In the genomic region with DNA sequence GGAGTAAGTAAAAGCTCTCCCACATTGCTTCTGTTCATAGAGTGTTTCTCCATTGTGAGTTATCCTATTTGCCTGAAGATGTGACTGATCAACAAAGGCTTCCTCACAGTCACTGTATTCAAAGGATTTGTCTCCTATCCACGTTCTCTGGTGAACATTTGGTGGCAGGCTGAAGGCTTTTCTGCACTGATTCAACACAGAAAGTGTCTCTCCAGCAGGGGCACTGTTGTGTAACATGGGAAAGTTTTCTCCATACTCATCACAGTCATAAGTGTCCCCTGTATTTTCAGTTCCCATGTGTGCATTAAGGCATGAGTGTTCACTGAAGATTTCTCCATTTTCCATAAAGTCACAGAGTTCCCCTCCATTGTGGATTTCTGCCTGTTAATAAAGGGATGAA, we compare ENCODE assay signal across 21 cellular contexts. TPM values are rescaled to one million over a fixed set of nuclear protein-coding genes. Genes with fewer than 3 reads are reported as not detected.
DNase-seq lines count a peak whose midpoint lies in the region; ATAC-seq and TF ChIP-seq lines count a peak whose summit lies in the region.
"Had no signal": no experiment of that assay in that cellular context is flagged by ENCODE, and none has a peak within 500 bp of the region (broad histone marks: within the 10 kb centered on the region; RNA-seq: fewer than 3 reads in every experiment).

No MANE protein-coding gene starts in this region.

- TF ChIP-seq POLR2A in breast epithelium (IDR thresholded peaks at IDR 0.05), result no peak

- CTCF ChIA-PET in MCF 10A (lab: Yijun Ruan, JAX), result no interaction called here

- peak overlapping the region; percentile 49 for H3K27ac Mint-ChIP-seq in MCF 10A (ENCODE audit: low read depth, unreplicated experiment)
- H3K27ac Mint-ChIP-seq in activated CD4-positive, alpha-beta T cell treated with anti-CD3 and anti-CD28 coated beads, Interleukin-2, amount 10 ng/mL, durations not matched to agents 24 days and 14 days, result no peak overlapping the region
- H3K27ac Mint-ChIP-seq: activated T-helper 17 cell treated with anti-CD3 and anti-CD28 coated beads, Interleukin-2, amount 50 U/mL, for 72 hours; neural progenitor cell; T-cell had no signal

- H3K27ac ChIP-seq in breast epithelium, result no peak overlapping the region
- H3K27ac ChIP-seq in duodenal mucosa (ENCODE audit: low read depth, low read length), result no peak overlapping the region
- H3K27ac ChIP-seq in psoas muscle, result no peak overlapping the region
- H3K27ac ChIP-seq: KMS-11, neural progenitor cell, upper lobe of left lung had no signal

- H3K4me1 ChIP-seq in breast epithelium (no peaks in the 10 kb centered on the region), duodenal mucosa (ENCODE audit: control insufficient read depth in 1 of 2, insufficient read depth in 2 of 2, low read length in 2 of 2) (no peaks in the 10 kb centered on the region), psoas muscle (no peaks in the 10 kb centered on the region)
- H3K4me1 ChIP-seq: Caco-2, neural progenitor cell, upper lobe of left lung had no signal

- H3K27me3 ChIP-seq in breast epithelium, result no peaks in the 10 kb centered on the region
- no peaks in the 10 kb centered on the region for H3K27me3 ChIP-seq in duodenal mucosa (ENCODE audit: control insufficient read depth in 1 of 2, insufficient read depth in 2 of 2, low read length in 2 of 2)
- peaks cover 0 to 2% (median 0%) of the 10 kb centered on the region in 3 donors for H3K27me3 ChIP-seq in psoas muscle (ENCODE audit: insufficient read depth in 3 of 3, low read length in 2 of 3)
- H3K27me3 ChIP-seq: upper lobe of left lung had no signal

- no peak for ATAC-seq in psoas muscle
- no peak for ATAC-seq in HG03521 (IDR thresholded peaks at IDR 0.05; ENCODE audit: unreplicated experiment)
- ATAC-seq: activated T-helper 17 cell treated with anti-CD3 and anti-CD28 coated beads, Interleukin-2, amount 50 U/mL, for 72 hours; T-cell had no signal

- POLR2A ChIA-PET in MCF 10A (lab: Yijun Ruan, JAX), result no interaction called here

- BruUV-seq in MCF 10A (replicated peaks; lab: Mats Ljungman, UMichigan), result no TSS peak

- no peak overlapping the region for H3K4me3 Mint-ChIP-seq in MCF 10A (ENCODE audit: unreplicated experiment)
- H3K4me3 Mint-ChIP-seq in activated CD4-positive, alpha-beta T cell treated with anti-CD3 and anti-CD28 coated beads, Interleukin-2, amount 10 ng/mL, durations not matched to agents 24 days and 14 days, result no peak overlapping the region
- H3K4me3 Mint-ChIP-seq: activated T-helper 17 cell treated with anti-CD3 and anti-CD28 coated beads, Interleukin-2, amount 50 U/mL, for 72 hours; neural progenitor cell had no signal

- TF ChIP-seq CTCF in MCF 10A (IDR thresholded peaks at IDR 0.05; ENCODE audit: unreplicated experiment), result no peak
- TF ChIP-seq CTCF in breast epithelium (IDR thresholded peaks at IDR 0.05), result no peak
- no peak for TF ChIP-seq CTCF in psoas muscle (IDR thresholded peaks at IDR 0.05)

- H3K36me3 Mint-ChIP-seq in MCF 10A (ENCODE audit: insufficient read depth, unreplicated experiment), result peaks cover 92% of the 10 kb centered on the region
- H3K36me3 Mint-ChIP-seq in activated CD4-positive, alpha-beta T cell treated with anti-CD3 and anti-CD28 coated beads, Interleukin-2, amount 10 ng/mL, durations not matched to agents 24 days and 14 days (ENCODE audit: low read depth), result peaks cover 96% of the 10 kb centered on the region

- DNase-seq in MCF 10A (ENCODE audit: unreplicated experiment) (no peak), breast epithelium (ENCODE audit: low spot score in 2 of 2) (no peak), MV-4-11 (lab: John Stamatoyannopoulos, UW) (peak; percentile 30), psoas muscle (no peak), NCI-H128 (lab: John Stamatoyannopoulos, UW; ENCODE audit: unreplicated experiment) (no peak)
- no peak for DNase-seq in activated CD4-positive, alpha-beta T cell treated with anti-CD3 and anti-CD28 coated beads, Interleukin-2, amount 10 ng/mL, durations not matched to agents 24 days and 14 days
- DNase-seq: activated CD8-positive, alpha-beta memory T cell treated with anti-CD3 and anti-CD28 coated beads for 24 hours; Caco-2; GF-D8; GOT3; hippocampal formation; NCI-H226; Right ventricle myocardium superior; stimulated activated naive CD4-positive, alpha-beta T cell; T-cell; upper lobe of left lung had no signal

- H3K27me3 Mint-ChIP-seq in MCF 10A (ENCODE audit: insufficient read depth, unreplicated experiment), result no peaks in the 10 kb centered on the region
- H3K27me3 Mint-ChIP-seq in activated CD4-positive, alpha-beta T cell treated with anti-CD3 and anti-CD28 coated beads, Interleukin-2, amount 10 ng/mL, durations not matched to agents 24 days and 14 days, result no peaks in the 10 kb centered on the region
- H3K27me3 Mint-ChIP-seq: activated T-helper 17 cell treated with anti-CD3 and anti-CD28 coated beads, Interleukin-2, amount 50 U/mL, for 72 hours; T-cell had no signal

- H3K9me3 Mint-ChIP-seq in MCF 10A (ENCODE audit: unreplicated experiment), result peaks cover 15% of the 10 kb centered on the region
- H3K9me3 Mint-ChIP-seq in activated CD4-positive, alpha-beta T cell treated with anti-CD3 and anti-CD28 coated beads, Interleukin-2, amount 10 ng/mL, durations not matched to agents 24 days and 14 days, result peaks cover 29% of the 10 kb centered on the region

- H3K9ac ChIP-seq in duodenal mucosa (ENCODE audit: low read depth in 1 of 2, low read length in 2 of 2), result no peak overlapping the region
- H3K9ac ChIP-seq: KMS-11, neural progenitor cell had no signal

- H3K4me3 ChIP-seq in breast epithelium (peak overlapping the region in 1 of 3 donors; percentile 21), duodenal mucosa (ENCODE audit: low read depth in 1 of 2, low read length in 2 of 2) (peak overlapping the region; percentile 7 to 13), psoas muscle (no peak overlapping the region)
- H3K4me3 ChIP-seq: neural progenitor cell, upper lobe of left lung had no signal

- H3K9me3 ChIP-seq in breast epithelium (peaks cover 99 to 100% of the 10 kb centered on the region in 2 donors), duodenal mucosa (ENCODE audit: control insufficient read depth in 1 of 2, low read length in 2 of 2) (peaks cover 88 to 92% of the 10 kb centered on the region in 2 donors), psoas muscle (peaks cover 98% of the 10 kb centered on the region)

- no peaks in the 10 kb centered on the region for H3K4me1 Mint-ChIP-seq in MCF 10A (ENCODE audit: insufficient read depth, unreplicated experiment)
- H3K4me1 Mint-ChIP-seq in activated CD4-positive, alpha-beta T cell treated with anti-CD3 and anti-CD28 coated beads, Interleukin-2, amount 10 ng/mL, durations not matched to agents 24 days and 14 days, result no peaks in the 10 kb centered on the region
- H3K4me1 Mint-ChIP-seq: activated T-helper 17 cell treated with anti-CD3 and anti-CD28 coated beads, Interleukin-2, amount 50 U/mL, for 72 hours; neural progenitor cell had no signal

- 97 to 98% (median 97%) methylated on average over 1 of the region's 1 CpG for WGBS in psoas muscle, 3 donors

- H3K36me3 ChIP-seq in breast epithelium, result peaks cover 37% of the 10 kb centered on the region
- H3K36me3 ChIP-seq in duodenal mucosa (ENCODE audit: control insufficient read depth in 1 of 2, insufficient read depth in 2 of 2, low read length in 2 of 2), result peaks cover 68% of the 10 kb centered on the region in 2 donors
- H3K36me3 ChIP-seq in psoas muscle (ENCODE audit: insufficient read depth in 1 of 2, low read depth in 1 of 2), result peaks cover 41 to 74% of the 10 kb centered on the region in 2 donors

- intact Hi-C loops in MCF 10A (cut with micrococcal nuclease), result no loop called here
- intact Hi-C loops in breast epithelium (cut with DNase I; ENCODE audit: low total_unique reads), result no loop called here
- intact Hi-C loops in psoas muscle (cut with DNase I), result no loop called here
- intact Hi-C loops in activated CD4-positive, alpha-beta T cell treated with anti-CD3 and anti-CD28 coated beads, Interleukin-2, amount 10 ng/mL, durations not matched to agents 24 days and 14 days (cut with micrococcal nuclease), result no loop called here

RNA-seq across cellular contexts. Expression of a gene that starts 17.6 kb away (rescaled TPM):
- total RNA-seq in MCF 10A (2022), result 51.9 and 63.9 TPM in 2 replicates
- total RNA-seq in breast epithelium, result 10 to 100 TPM; 20.8 to 55.9 (median 36.1) TPM
- 10 to 100 TPM; 15.6 to 32.2 (median 18.0) TPM for total RNA-seq in psoas muscle
- 1 to 10 TPM; 3.0 to 7.8 (median 6.1) TPM for polyA plus RNA-seq in psoas muscle
- 63.9 and 69.4 TPM in 2 replicates for total RNA-seq in activated CD4-positive, alpha-beta T cell treated with anti-CD3 and anti-CD28 coated beads, Interleukin-2, amount 10 ng/mL, durations not matched to agents 24 days and 14 days

RNA-seq across cellular contexts. Expression of a gene that starts 28.3 kb away (rescaled TPM):
- 8.1 and 13.2 TPM in 2 replicates for total RNA-seq in MCF 10A (2022)
- 10 to 100 TPM; 11.5 to 22.4 (median 12.3) TPM for total RNA-seq in breast epithelium
- 10 to 100 TPM in 1 of 4 donors, 1 to 10 TPM in 3; 5.2 to 12.3 (median 7.4) TPM for total RNA-seq in psoas muscle
- polyA plus RNA-seq in psoas muscle, result 1 to 10 TPM; 2.1 to 6.2 (median 3.4) TPM
- 9.7 and 10.9 TPM in 2 replicates for total RNA-seq in activated CD4-positive, alpha-beta T cell treated with anti-CD3 and anti-CD28 coated beads, Interleukin-2, amount 10 ng/mL, durations not matched to agents 24 days and 14 days

RNA-seq across cellular contexts. Expression of a gene that starts 54.3 kb away (rescaled TPM):
- total RNA-seq in MCF 10A (2022) (37.0 and 37.7 TPM in 2 replicates), breast epithelium (10 to 100 TPM; 19.5 to 63.1 (median 29.5) TPM), psoas muscle (10 to 100 TPM in 3 of 4 donors, 1 to 10 TPM in 1; 8.2 to 17.9 (median 14.3) TPM)
- polyA plus RNA-seq in psoas muscle, result 10 to 100 TPM in 2 of 3 donors, 1 to 10 TPM in 1; 8.7 to 20.5 (median 19.3) TPM
- 35.3 and 37.2 TPM in 2 replicates for total RNA-seq in activated CD4-positive, alpha-beta T cell treated with anti-CD3 and anti-CD28 coated beads, Interleukin-2, amount 10 ng/mL, durations not matched to agents 24 days and 14 days
